ENCODE assay signal across 8 cellular contexts in genomic region chrX:116823677-116824076, GRCh38.
"Had no signal": no experiment of that assay in that cellular context is flagged by ENCODE, and none has a peak within 500 bp of the region (broad histone marks: within the 10 kb centered on the region; RNA-seq: fewer than 3 reads in every experiment).

No MANE protein-coding gene starts in this region.

- DNase-seq: GDM1, GF-D8 had no signal

- H3K4me3 ChIP-seq: GM12878 had no signal

- ATAC-seq: GM12878 had no signal

- FAIRE-seq: G401.6, GM12878, GM12891, GM12892, GM18507, GM19239 had no signal
